ENCODE assay signal across 1 cellular context in genomic region chr6:22925920-22926587, GRCh38.
TF ChIP-seq lines count a peak whose summit lies in the region.

No MANE protein-coding gene starts in this region.

TF ChIP-seq in GM23338, 12 proteins besides CTCF, POLR2A, EP300 and RAD21 (continued from another document):
- TF ChIP-seq REST (IDR thresholded peaks at IDR 0.05; ENCODE audit: unreplicated experiment) (no peak), ZNF114 (CRISPR knock-in tag; IDR thresholded peaks at IDR 0.05) (no peak), NANOG (IDR thresholded peaks at IDR 0.05; ENCODE audit: borderline replicate concordance) (no peak), CREB1 (CRISPR knock-in tag; IDR thresholded peaks at IDR 0.05; ENCODE audit: low read depth) (no peak), STAT1 (IDR thresholded peaks at IDR 0.05; ENCODE audit: unreplicated experiment) (no peak), EZH2phosphoT487 (IDR thresholded peaks at IDR 0.05; ENCODE audit: unreplicated experiment) (no peak), JUNB (IDR thresholded peaks at IDR 0.05; ENCODE audit: unreplicated experiment) (no peak), ETS1 (IDR thresholded peaks at IDR 0.05) (no peak), POLR2AphosphoS5 (IDR thresholded peaks at IDR 0.05; ENCODE audit: low read depth) (no peak), ZNF331 (CRISPR knock-in tag; IDR thresholded peaks at IDR 0.05; ENCODE audit: low read depth) (no peak)
